19 cellular contexts compared by ENCODE assay signal in genomic region chr1:156388814-156389137, GRCh38. TPM values are rescaled to one million over a fixed set of nuclear protein-coding genes. Genes with fewer than 3 reads are reported as not detected.
DNase-seq lines count a peak whose midpoint lies in the region; ATAC-seq and TF ChIP-seq lines count a peak whose summit lies in the region.
"Had no signal": no experiment of that assay in that cellular context is flagged by ENCODE, and none has a peak within 500 bp of the region (broad histone marks: within the 10 kb centered on the region; RNA-seq: fewer than 3 reads in every experiment).

No MANE protein-coding gene starts in this region.

- DNase-seq in stomach, result no peak
- DNase-seq in T1000 (lab: John Stamatoyannopoulos, UW), result no peak
- DNase-seq in NCI-H2107 treated with DMSO at 0.1 percent for 48 hours (lab: John Stamatoyannopoulos, UW; ENCODE audit: unreplicated experiment), result no peak
- DNase-seq in NK-92 treated with Interleukin-12 subunit alpha and Interleukin-12 subunit beta, amount 100 ng/mL, for 24 hours (lab: John Stamatoyannopoulos, UW), result no peak
- no peak for DNase-seq in upper lobe of left lung
- DNase-seq: activated CD4-positive, alpha-beta memory T cell treated with anti-CD3 and anti-CD28 coated beads, Interleukin-2, amount 10 ng/mL, durations not matched to agents 7 days and 5 days; cerebellar nuclear complex; left cardiac atrium; NCI-H1105 treated with DMSO at 0.1 percent for 48 hours; SHP77 treated with DMSO at 0.1 percent for 48 hours; stimulated activated CD4-positive, alpha-beta T cell treated with anti-CD3 and anti-CD28 coated beads, Interleukin-1b, Interleukin-23, amount 100 ng/mL, for 48 hours; stimulated activated naive CD4-positive, alpha-beta T cell treated with Interleukin-2 at 50 U/mL for 16 hours had no signal

- H3K9me3 ChIP-seq in HUES64 (ENCODE audit: insufficient read depth, low read depth, low read length) (no peaks in the 10 kb centered on the region), stomach (no peaks in the 10 kb centered on the region), upper lobe of left lung (no peaks in the 10 kb centered on the region)

- H3K27ac ChIP-seq in HUES64 (ENCODE audit: low read depth, low read length), result no peak overlapping the region
- H3K27ac ChIP-seq in cingulate gyrus (ENCODE audit: low read depth, low read length), result peak overlapping the region; percentile 94
- H3K27ac ChIP-seq in layer of hippocampus (ENCODE audit: low read depth, low read length), result peak overlapping the region; percentile 91
- no peak overlapping the region for H3K27ac ChIP-seq in stomach
- H3K27ac ChIP-seq in upper lobe of left lung, result no peak overlapping the region

- ATAC-seq in upper lobe of left lung (ENCODE audit: low FRiP score in 2 of 2), result no peak
- ATAC-seq: left cardiac atrium had no signal

- 56% methylated on average over 8 of the region's 8 CpGs for WGBS in HUES64
- 52 to 62% (median 59%) methylated on average over 7 to 8 of the region's 8 CpGs for WGBS in stomach, 5 donors
- WGBS in upper lobe of left lung, 2 donors, result 69 to 79% methylated on average over 8 of the region's 8 CpGs

- no peaks in the 10 kb centered on the region for H3K36me3 ChIP-seq in HUES64 (ENCODE audit: insufficient read depth, low read length)
- H3K36me3 ChIP-seq in stomach, result no peaks in the 10 kb centered on the region
- H3K36me3 ChIP-seq in upper lobe of left lung, result no peaks in the 10 kb centered on the region

- H3K27me3 ChIP-seq in HUES64 (ENCODE audit: insufficient read depth, low read length) (peaks cover 89% of the 10 kb centered on the region), layer of hippocampus (ENCODE audit: control insufficient read depth, insufficient read depth, low read length) (no peaks in the 10 kb centered on the region), stomach (peaks cover 14 to 75% (median 56%) of the 10 kb centered on the region in 3 donors), upper lobe of left lung (peaks cover 0 to 16% (median 10%) of the 10 kb centered on the region in 4 donors)

- TF ChIP-seq CTCF in stomach (IDR thresholded peaks at IDR 0.05), result no peak
- no peak for TF ChIP-seq CTCF in upper lobe of left lung (IDR thresholded peaks at IDR 0.05)

- H3K9ac ChIP-seq in HUES64 (ENCODE audit: low read depth, low read length), result no peak overlapping the region

- intact Hi-C loops in stomach (cut with DNase I; ENCODE audit: low total_unique reads), result loop anchor here (5.0 kb wide), 1 partner anchor 54 kb away; no protein-coding TSS in a partner anchor

- TF ChIP-seq EP300 in stomach (IDR thresholded peaks at IDR 0.05), result no peak
- TF ChIP-seq EP300 in upper lobe of left lung (IDR thresholded peaks at IDR 0.05), result no peak

- TF ChIP-seq POLR2A in stomach (IDR thresholded peaks at IDR 0.05) (no peak), upper lobe of left lung (IDR thresholded peaks at IDR 0.05) (no peak)

- H3K4me1 ChIP-seq in HUES64 (ENCODE audit: insufficient read depth, low read length) (peaks cover 42% of the 10 kb centered on the region), stomach (peaks cover 0 to 11% (median 8%) of the 10 kb centered on the region in 4 donors), upper lobe of left lung (peaks cover 0 to 9% (median 6%) of the 10 kb centered on the region in 4 donors)

- H3K4me3 ChIP-seq in HUES64 (ENCODE audit: low read length) (peak overlapping the region; percentile 51), stomach (peak overlapping the region in 3 of 4 donors; percentile 14 to 22 (median 20)), upper lobe of left lung (no peak overlapping the region)

RNA-seq across cellular contexts. Expression of gene RHBG, which starts 19.8 kb away (rescaled TPM):
- 0.35 TPM for polyA plus RNA-seq in HUES64 (2013, experiment 1 of 2)
- 0.70 TPM for polyA plus RNA-seq in HUES64 (2013, experiment 2 of 2)
- total RNA-seq in stomach, result not detected
- polyA plus RNA-seq in stomach, result under 1 TPM in 1 of 3 donors, not detected in 2; 0.70 TPM
- under 1 TPM in 1 of 6 donors, not detected in 5; 0.24 TPM for total RNA-seq in upper lobe of left lung
- total RNA-seq: activated CD4-positive, alpha-beta memory T cell treated with anti-CD3 and anti-CD28 coated beads, Interleukin-2, amount 10 ng/mL, durations not matched to agents 7 days and 5 days; left cardiac atrium; LHCN-M2; OCI-LY7; osteocyte; urinary bladder had no signal

RNA-seq across cellular contexts. Expression of gene TSACC, which starts 50.5 kb away (rescaled TPM):
- polyA plus RNA-seq in HUES64 (2013, experiment 1 of 2), result 2.0 TPM
- 2.3 TPM for polyA plus RNA-seq in HUES64 (2013, experiment 2 of 2)
- total RNA-seq in stomach (not detected), upper lobe of left lung (1 to 10 TPM in 2 of 6 donors, not detected in 4; 1.1 to 4.2 TPM)
- under 1 TPM in 1 of 3 donors, not detected in 2; 0.98 TPM for polyA plus RNA-seq in stomach
- total RNA-seq: LHCN-M2, osteocyte, urinary bladder had no signal

RNA-seq across cellular contexts. Expression of gene CCT3, which starts 50.7 kb away (rescaled TPM):
- polyA plus RNA-seq in HUES64 (2013, experiment 1 of 2), result 366 TPM
- 331 TPM for polyA plus RNA-seq in HUES64 (2013, experiment 2 of 2)
- total RNA-seq in stomach (100 to 1,000 TPM in 3 of 5 donors, 10 to 100 TPM in 2; 39.1 to 252 (median 124) TPM), upper lobe of left lung (100 to 1,000 TPM in 4 of 6 donors, 10 to 100 TPM in 2; 53.5 to 171 (median 112) TPM)
- polyA plus RNA-seq in stomach, result 100 to 1,000 TPM; 110 to 122 (median 115) TPM

Comparison
In these comparisons a context has a peak if more than half of its experiments do, and no peak if none do; other contexts are left out.
1. H3K27ac ChIP-seq: peak in cingulate gyrus (single experiment) and layer of hippocampus (single experiment); none in HUES64 (single experiment), stomach (0 of 5) and upper lobe of left lung (0 of 4).
2. H3K4me3 ChIP-seq: peak in HUES64 (single experiment) and stomach (3 of 4); none in upper lobe of left lung (0 of 4).